8 cellular contexts compared by ENCODE assay signal in genomic region chr6:73610444-73611275, GRCh38. TPM values are rescaled to one million over a fixed set of nuclear protein-coding genes. Genes with fewer than 3 reads are reported as not detected.
DNase-seq lines count a peak whose midpoint lies in the region; ATAC-seq and TF ChIP-seq lines count a peak whose summit lies in the region.

No MANE protein-coding gene starts in this region.

- H3K9ac ChIP-seq in GM23248 = no peak overlapping the region
- H3K9ac ChIP-seq in PC-3 (ENCODE audit: low read length) = no peak overlapping the region
- H3K9ac ChIP-seq in endodermal cell (ENCODE audit: extremely low read depth, low read length, poor library complexity, severe bottlenecking) = no peak overlapping the region

- no peaks in the 10 kb centered on the region for H3K9me3 Mint-ChIP-seq in CD4-positive, alpha-beta memory T cell
- no peaks in the 10 kb centered on the region for H3K9me3 Mint-ChIP-seq in endodermal cell

- BruUV-seq in PC-3 (replicated peaks; lab: Mats Ljungman, UMichigan) = no TSS peak

- H3F3A ChIP-seq in GM23248 (ENCODE audit: insufficient read depth) (0 out of 2 replicates have a peak, but pooled peaks cover 3% of the 10 kb centered on the region), PC-3 (ENCODE audit: low read length, unreplicated experiment) (no peaks in the 10 kb centered on the region)

- H3K79me2 ChIP-seq in GM23248 (ENCODE audit: insufficient read depth) (0 out of 2 replicates have a peak, but pooled peaks cover 3% of the 10 kb centered on the region), PC-3 (ENCODE audit: low read length) (no peaks in the 10 kb centered on the region)

- H3K4me1 ChIP-seq in CD4-positive, alpha-beta memory T cell (ENCODE audit: insufficient read depth, low read length) = no peaks in the 10 kb centered on the region
- H3K4me1 ChIP-seq in GM23248 (ENCODE audit: insufficient read depth) (no peaks in the 10 kb centered on the region; the same call in 1 of the 2 replicates), PC-3 (ENCODE audit: insufficient read depth, low read length) (no peaks in the 10 kb centered on the region), endodermal cell (ENCODE audit: control insufficient read depth, insufficient read depth, low read length) (no peaks in the 10 kb centered on the region)

- H3K36me3 Mint-ChIP-seq in CD4-positive, alpha-beta memory T cell = peaks cover 38 to 57% of the 10 kb centered on the region in 2 donors
- no peaks in the 10 kb centered on the region for H3K36me3 Mint-ChIP-seq in endodermal cell (ENCODE audit: low read depth)

- H3K9me2 ChIP-seq in GM23248 (ENCODE audit: insufficient read depth) = no peaks in the 10 kb centered on the region
- H3K9me2 ChIP-seq in PC-3 (replicated peaks; ENCODE audit: low read length) = no peaks in the 10 kb centered on the region

- CTCF ChIA-PET in CD4-positive, alpha-beta memory T cell (lab: Charles Lee; ENCODE audit: partially characterized antibody) = interaction anchor here (0.6 to 9.4 kb wide), 36 partner anchors 8 to 284 kb away, joined by 3 to 222 read pairs (median 6); partner anchors contain the start of gene MTO1
- CTCF ChIA-PET in PC-3 (lab: Charles Lee) = interaction anchor here (0.5 kb wide), 1 partner anchor 117 kb away, joined by 4 read pairs; no protein-coding TSS in a partner anchor

- peak in 4 of 5 donors; percentile 49 to 62 (median 59) for DNase-seq in CD4-positive, alpha-beta memory T cell
- DNase-seq in GM23248 = peak; percentile 71
- DNase-seq in PC-3 = peak; percentile 76
- no peak for DNase-seq in endodermal cell
- DNase-seq in midbrain (lab: John Stamatoyannopoulos, UW) = peak; percentile 51
- DNase-seq in stimulated activated naive CD8-positive, alpha-beta T cell treated with anti-CD3 and anti-CD28 coated beads, Interleukin-15, Interleukin-2, amounts not matched to agents 100 U/mL and 50 U/mL, for 24 hours = no peak

- H3K4me2 ChIP-seq in GM23248 (ENCODE audit: unreplicated experiment) = no peak overlapping the region
- H3K4me2 ChIP-seq in PC-3 (ENCODE audit: low read length) = no peak overlapping the region

- intact Hi-C loops in CD4-positive, alpha-beta memory T cell (cut with micrococcal nuclease) = loop anchor here (1.0 kb wide), 1 partner anchor 95 kb away; no protein-coding TSS in a partner anchor
- intact Hi-C loops in PC-3 (cut with micrococcal nuclease) = loop anchor here (1.0 to 2.0 kb wide), 2 partner anchors 30 to 95 kb away; no protein-coding TSS in a partner anchor

- H3K27ac Mint-ChIP-seq in CD4-positive, alpha-beta memory T cell = peak overlapping the region in 5 of 7 donors; percentile 1 to 14 (median 4)
- no peak overlapping the region for H3K27ac Mint-ChIP-seq in endodermal cell

- H3K4me1 Mint-ChIP-seq in CD4-positive, alpha-beta memory T cell = peaks cover 0 to 6% (median 4%) of the 10 kb centered on the region in 4 donors
- H3K4me1 Mint-ChIP-seq in endodermal cell = no peaks in the 10 kb centered on the region

- H4K20me1 ChIP-seq in GM23248 (ENCODE audit: insufficient read depth) (no peaks in the 10 kb centered on the region), PC-3 (ENCODE audit: low read length) (no peaks in the 10 kb centered on the region)

- H3K27ac ChIP-seq in CD4-positive, alpha-beta memory T cell (ENCODE audit: low read depth, low read length) = no peak overlapping the region
- H3K27ac ChIP-seq in GM23248 (no peak overlapping the region), PC-3 (ENCODE audit: low read length) (no peak overlapping the region), endodermal cell (ENCODE audit: low read depth, low read length) (no peak overlapping the region)

- POLR2A ChIA-PET in CD4-positive, alpha-beta memory T cell (lab: Charles Lee; ENCODE audit: partially characterized antibody) = interaction anchor here (0.8 to 15.2 kb wide), 4 partner anchors 25 to 149 kb away, joined by 3 to 316 read pairs (median 8); partner anchors contain the start of genes EEF1A1 and MTO1
- POLR2A ChIA-PET in PC-3 (lab: Charles Lee; ENCODE audit: unreplicated experiment) = interaction anchor here (0.7 kb wide), 1 partner anchor 163 kb away, joined by 9 read pairs; no protein-coding TSS in a partner anchor

- H3K4me3 Mint-ChIP-seq in CD4-positive, alpha-beta memory T cell = no peak overlapping the region
- no peak overlapping the region for H3K4me3 Mint-ChIP-seq in endodermal cell

- peak; percentile 64 for ATAC-seq in PC-3
- no peak for ATAC-seq in stimulated activated naive CD8-positive, alpha-beta T cell treated with anti-CD3 and anti-CD28 coated beads, Interleukin-15, Interleukin-2, amounts not matched to agents 100 U/mL and 50 U/mL, for 24 hours
- no peak for ATAC-seq in GM19395 (IDR thresholded peaks at IDR 0.05; ENCODE audit: unreplicated experiment)
- no peak for ATAC-seq in HG03571 (IDR thresholded peaks at IDR 0.05; ENCODE audit: unreplicated experiment)

- H3K4me3 ChIP-seq in CD4-positive, alpha-beta memory T cell (ENCODE audit: low read length in 2 of 2) = no peak overlapping the region
- H3K4me3 ChIP-seq in GM23248 (no peak overlapping the region), PC-3 (ENCODE audit: low read length) (no peak overlapping the region), endodermal cell (ENCODE audit: low read length) (no peak overlapping the region)

- H3K9me3 ChIP-seq in CD4-positive, alpha-beta memory T cell (ENCODE audit: control insufficient read depth in 1 of 2, low read length in 2 of 2) = no peaks in the 10 kb centered on the region
- H3K9me3 ChIP-seq in GM23248 (ENCODE audit: low read depth) (no peaks in the 10 kb centered on the region), PC-3 (ENCODE audit: low read length) (no peaks in the 10 kb centered on the region), endodermal cell (ENCODE audit: control insufficient read depth, low read length) (no peaks in the 10 kb centered on the region)

- H2AFZ ChIP-seq in GM23248 (no peak overlapping the region; the same call in 1 of the 2 replicates), PC-3 (ENCODE audit: low read length) (peak overlapping the region; percentile 40; the same call in 1 of the 2 replicates)

- in situ Hi-C loops in GM23248 (cut with MboI) = loop anchor here (25.0 kb wide), 2 partner anchors 98 to 323 kb away; partner anchors contain the start of gene EEF1A1

- 37% methylated on average over 6 of the region's 6 CpGs for WGBS in GM23248 (ENCODE audit: low coverage in 1 of 2, low lambda C conversion rate in 2 of 2, missing lambda C conversion rate in 2 of 2), 2 experiments
- WGBS in endodermal cell (ENCODE audit: insufficient coverage in 1 of 2, insufficient read length in 1 of 2), 2 experiments = 85 to 89% methylated on average over 5 of the region's 6 CpGs

- peak; percentile 67 for TF ChIP-seq CTCF in PC-3 (conservative IDR thresholded peaks at IDR 0.05; ENCODE audit: low read depth, low read length)
- peak; percentile 79 for TF ChIP-seq CTCF in endodermal cell (conservative IDR thresholded peaks at IDR 0.05)

- no peaks in the 10 kb centered on the region for H3K27me3 Mint-ChIP-seq in CD4-positive, alpha-beta memory T cell
- H3K27me3 Mint-ChIP-seq in endodermal cell (ENCODE audit: insufficient read depth) = no peaks in the 10 kb centered on the region

- no peaks in the 10 kb centered on the region for H3K27me3 ChIP-seq in CD4-positive, alpha-beta memory T cell (ENCODE audit: insufficient read depth, low read length)
- H3K27me3 ChIP-seq in GM23248 (replicated peaks; ENCODE audit: insufficient read depth) = no peaks in the 10 kb centered on the region
- H3K27me3 ChIP-seq in PC-3 (ENCODE audit: low read length) = no peaks in the 10 kb centered on the region
- no peaks in the 10 kb centered on the region for H3K27me3 ChIP-seq in endodermal cell (ENCODE audit: control insufficient read depth, insufficient read depth, low read length, poor library complexity, severe bottlenecking)

- peaks cover 38% of the 10 kb centered on the region for H3K36me3 ChIP-seq in CD4-positive, alpha-beta memory T cell (ENCODE audit: insufficient read depth, low read length)
- H3K36me3 ChIP-seq in GM23248 (ENCODE audit: low read depth) = peaks cover 7% of the 10 kb centered on the region; the same call in 1 of the 2 replicates
- H3K36me3 ChIP-seq in PC-3 (ENCODE audit: low read depth, low read length) = no peaks in the 10 kb centered on the region
- no peaks in the 10 kb centered on the region for H3K36me3 ChIP-seq in endodermal cell (ENCODE audit: control insufficient read depth, insufficient read depth, low read length)

RNA-seq across cellular contexts. Expression of gene SLC17A5, which starts 43.1 kb away (rescaled TPM):
- total RNA-seq in CD4-positive, alpha-beta memory T cell = 10 to 100 TPM; 16.1 to 16.2 TPM
- polyA plus RNA-seq in CD4-positive, alpha-beta memory T cell = 10 to 100 TPM; 11.8 to 12.1 TPM
- 18.4 and 32.1 TPM in 2 replicates for total RNA-seq in GM23248 (2014; rRNA removed; shearing (Covaris generic))
- 19.5 and 20.1 TPM in 2 replicates for polyA plus RNA-seq in GM23248 (2016; fragmentation: Nextera tagmentation; extraction: Ambion mirVana)
- total RNA-seq in PC-3 (2014; rRNA removed) (3.3 and 5.2 TPM in 2 replicates), endodermal cell (1 to 10 TPM; 4.4 to 8.3 TPM)
- polyA plus RNA-seq in endodermal cell (2013, experiment 1 of 2) = 9.7 TPM
- polyA plus RNA-seq in endodermal cell (2013, experiment 2 of 2) = 9.0 TPM

Comparison
In these comparisons a context has a peak if more than half of its experiments do, and no peak if none do; other contexts are left out.
1. DNase-seq: peak in CD4-positive, alpha-beta memory T cell (4 of 5), GM23248 (single experiment), PC-3 (single experiment) and midbrain (single experiment); none in endodermal cell (single experiment) and stimulated activated naive CD8-positive, alpha-beta T cell treated with anti-CD3 and anti-CD28 coated beads, Interleukin-15, Interleukin-2, amounts not matched to agents 100 U/mL and 50 U/mL, for 24 hours (single experiment).